In genomic region chr5:141870226-141870625, GRCh38 we compare ENCODE assay signal across 20 cellular contexts. TPM values are rescaled to one million over a fixed set of nuclear protein-coding genes. Genes with fewer than 3 reads are reported as not detected.
A peak's percentile ranks its signal among the peaks of the same experiment; 100 is the strongest.
DNase-seq lines count a peak whose midpoint lies in the region; ATAC-seq and TF ChIP-seq lines count a peak whose summit lies in the region.
"Had no signal": no experiment of that assay in that cellular context is flagged by ENCODE, and none has a peak within 500 bp of the region (broad histone marks: within the 10 kb centered on the region; RNA-seq: fewer than 3 reads in every experiment).

No MANE protein-coding gene starts in this region.

- TF ChIP-seq EP300 in sigmoid colon (IDR thresholded peaks at IDR 0.05), result no peak

- H3K36me3 ChIP-seq in mammary epithelial cell (ENCODE audit: insufficient read depth, low read length) (peaks cover 3% of the 10 kb centered on the region), iPS-15b (ENCODE audit: control insufficient read depth, insufficient read depth, low read length) (peaks cover 38% of the 10 kb centered on the region), sigmoid colon (no peaks in the 10 kb centered on the region)
- H3K36me3 ChIP-seq: cardiac muscle cell had no signal

- in situ Hi-C loops in mammary epithelial cell (cut with MboI; ENCODE audit: low sequenced_read_pairs in 2 of 2), result no loop called here

- H3K27ac ChIP-seq in mammary epithelial cell (ENCODE audit: insufficient read depth, low read depth, low read length), result peak overlapping the region; percentile 40
- peak overlapping the region in 3 of 4 donors; percentile 12 to 31 (median 14) for H3K27ac ChIP-seq in sigmoid colon
- H3K27ac ChIP-seq: cardiac muscle cell, HL-60, KMS-11, psoas muscle had no signal

- ATAC-seq in GM18519 (IDR thresholded peaks at IDR 0.05; ENCODE audit: low FRiP score, unreplicated experiment), result no peak
- ATAC-seq: psoas muscle had no signal

- H3K27me3 Mint-ChIP-seq in activated CD4-positive, alpha-beta T cell treated with anti-CD3 and anti-CD28 coated beads, Interleukin-2, amount 10 ng/mL, durations not matched to agents 7 days and 5 days, result peaks cover 44% of the 10 kb centered on the region

- peaks cover 54% of the 10 kb centered on the region for H3K4me1 ChIP-seq in mammary epithelial cell (ENCODE audit: insufficient read depth, low read length)
- peaks cover 20% of the 10 kb centered on the region for H3K4me1 ChIP-seq in iPS-15b (ENCODE audit: control insufficient read depth, insufficient read depth, low read length)
- peaks cover 0 to 3% (median 0%) of the 10 kb centered on the region in 4 donors for H3K4me1 ChIP-seq in sigmoid colon
- H3K4me1 ChIP-seq: psoas muscle had no signal

- H3K27me3 ChIP-seq in mammary epithelial cell (ENCODE audit: insufficient read depth, low read length), result no peaks in the 10 kb centered on the region
- peaks cover 3% of the 10 kb centered on the region for H3K27me3 ChIP-seq in iPS-15b (ENCODE audit: control insufficient read depth, insufficient read depth, low read length)
- H3K27me3 ChIP-seq in sigmoid colon, result peaks cover 3 to 43% (median 15%) of the 10 kb centered on the region in 3 donors

- peaks cover 65% of the 10 kb centered on the region for H3K79me2 ChIP-seq in mammary epithelial cell (ENCODE audit: insufficient read depth, low read length)

- H3K9me3 ChIP-seq in mammary epithelial cell (replicated peaks; ENCODE audit: insufficient read depth, low read length), result no peaks in the 10 kb centered on the region
- H3K9me3 ChIP-seq in iPS-15b (ENCODE audit: control insufficient read depth, insufficient read depth, low read length), result no peaks in the 10 kb centered on the region
- H3K9me3 ChIP-seq in sigmoid colon, result no peaks in the 10 kb centered on the region
- H3K9me3 ChIP-seq: psoas muscle had no signal

- TF ChIP-seq POLR2A in sigmoid colon (IDR thresholded peaks at IDR 0.05), result no peak

- H3K4me2 ChIP-seq in mammary epithelial cell (ENCODE audit: insufficient read depth, low read depth, low read length), result no peak overlapping the region
- H3K4me2 ChIP-seq: KMS-11 had no signal

- H3K4me3 Mint-ChIP-seq in activated CD4-positive, alpha-beta T cell treated with anti-CD3 and anti-CD28 coated beads, Interleukin-2, amount 10 ng/mL, durations not matched to agents 7 days and 5 days, result no peak overlapping the region
- H3K4me3 Mint-ChIP-seq: activated naive CD8-positive, alpha-beta T cell had no signal

- no peaks in the 10 kb centered on the region for H4K20me1 ChIP-seq in mammary epithelial cell (ENCODE audit: insufficient read depth, low read length)

- TF ChIP-seq CTCF in mammary epithelial cell (conservative IDR thresholded peaks at IDR 0.05 in 1 of 2, IDR thresholded peaks at IDR 0.05 in 1 of 2; ENCODE audit: extremely low read depth in 1 of 2, insufficient read depth in 1 of 2, low read depth in 1 of 2, low read length in 2 of 2), result no peak
- TF ChIP-seq CTCF in sigmoid colon (IDR thresholded peaks at IDR 0.05), result no peak

- H3K27ac Mint-ChIP-seq in activated CD4-positive, alpha-beta T cell treated with anti-CD3 and anti-CD28 coated beads, Interleukin-2, amount 10 ng/mL, durations not matched to agents 7 days and 5 days, result no peak overlapping the region
- H3K27ac Mint-ChIP-seq: activated naive CD8-positive, alpha-beta T cell had no signal

- H3K9me3 Mint-ChIP-seq in activated CD4-positive, alpha-beta T cell treated with anti-CD3 and anti-CD28 coated beads, Interleukin-2, amount 10 ng/mL, durations not matched to agents 7 days and 5 days, result no peaks in the 10 kb centered on the region

- POLR2A ChIA-PET in activated CD4-positive, alpha-beta T cell treated with anti-CD3 and anti-CD28 coated beads, Interleukin-2, amount 10 ng/mL, durations not matched to agents 7 days and 5 days (lab: Charles Lee), result no interaction called here

- H3K4me1 Mint-ChIP-seq in activated CD4-positive, alpha-beta T cell treated with anti-CD3 and anti-CD28 coated beads, Interleukin-2, amount 10 ng/mL, durations not matched to agents 7 days and 5 days, result no peaks in the 10 kb centered on the region

- dilution Hi-C loops in mammary epithelial cell (cut with HindIII; ENCODE audit: low sequenced_read_pairs), result no loop called here

- intact Hi-C loops in mammary epithelial cell (cut with micrococcal nuclease) (no loop called here), sigmoid colon (cut with DNase I) (no loop called here)

- 86% methylated on average over 5 of the region's 5 CpGs for WGBS in mammary epithelial cell (ENCODE audit: low coverage, missing lambda C conversion rate)
- 37 to 67% methylated on average over 5 of the region's 5 CpGs for WGBS in sigmoid colon, 2 donors

- no peaks in the 10 kb centered on the region for H3K36me3 Mint-ChIP-seq in activated CD4-positive, alpha-beta T cell treated with anti-CD3 and anti-CD28 coated beads, Interleukin-2, amount 10 ng/mL, durations not matched to agents 7 days and 5 days (ENCODE audit: low read depth)
- H3K36me3 Mint-ChIP-seq: activated naive CD8-positive, alpha-beta T cell had no signal

- BruUV-seq in mammary epithelial cell (replicated peaks; lab: Mats Ljungman, UMichigan), result no TSS peak

- H2AFZ ChIP-seq in mammary epithelial cell (ENCODE audit: low read depth, low read length), result no peak overlapping the region

- CTCF ChIA-PET in mammary epithelial cell (lab: Charles Lee; ENCODE audit: low non-redundant PET), result no interaction called here
- CTCF ChIA-PET in activated CD4-positive, alpha-beta T cell treated with anti-CD3 and anti-CD28 coated beads, Interleukin-2, amount 10 ng/mL, durations not matched to agents 7 days and 5 days (lab: Charles Lee), result interaction anchor here (0.7 kb wide), 1 partner anchor 47 kb away, joined by 3 read pairs; no protein-coding TSS in a partner anchor

- H3K9ac ChIP-seq in mammary epithelial cell (ENCODE audit: insufficient read depth, low read length) (no peak overlapping the region), iPS-15b (ENCODE audit: low read depth, low read length) (peak overlapping the region; percentile 10)
- H3K9ac ChIP-seq: KMS-11 had no signal

- H3K4me3 ChIP-seq in mammary epithelial cell (replicated peaks in 1 of 3; ENCODE audit: insufficient read depth in 1 of 3, low read depth in 2 of 3, low read length in 3 of 3) (no peak overlapping the region), iPS-15b (ENCODE audit: low read depth, low read length) (no peak overlapping the region), sigmoid colon (no peak overlapping the region)
- H3K4me3 ChIP-seq: cardiac muscle cell, psoas muscle had no signal

- DNase-seq in HPDE6-E6E7 (ENCODE audit: extremely low spot score) (peak; percentile 49), mammary epithelial cell (peak; percentile 81), sigmoid colon (peak; percentile 43), NCI-H69 (lab: John Stamatoyannopoulos, UW) (no peak)
- no peak for DNase-seq in activated CD4-positive, alpha-beta T cell treated with anti-CD3 and anti-CD28 coated beads, Interleukin-2, amount 10 ng/mL, durations not matched to agents 7 days and 5 days
- no peak for DNase-seq in activated CD8-positive, alpha-beta memory T cell treated with anti-CD3 and anti-CD28 coated beads, Interleukin-2, amount 50 U/mL, for 48 hours
- DNase-seq: activated CD4-positive, alpha-beta T cell treated with anti-CD3 and anti-CD28 coated beads for 48 hours; activated T-cell treated with anti-CD3 and anti-CD28 coated beads, Interleukin-2, amount 50 U/mL, for 1 hour; AML-193; glutamatergic neuron; NCI-H2227 treated with DMSO at 0.1 percent for 48 hours; NK-92 treated with Interleukin-12 subunit alpha and Interleukin-12 subunit beta, amount 100 ng/mL, for 24 hours; psoas muscle; SHP77 treated with DMSO at 0.1 percent for 48 hours had no signal

RNA-seq across cellular contexts. Expression of gene PCDH1, which starts 8.0 kb away (rescaled TPM):
- total RNA-seq in mammary epithelial cell, result 10 to 100 TPM; 41.7 to 41.8 TPM
- 41.7 TPM for polyA plus RNA-seq in mammary epithelial cell
- polyA minus RNA-seq in mammary epithelial cell, result 130 TPM
- 10 to 100 TPM in 3 of 4 donors, 1 to 10 TPM in 1; 8.6 to 19.4 (median 13.4) TPM for total RNA-seq in sigmoid colon
- polyA plus RNA-seq in sigmoid colon, result 10 to 100 TPM in 2 of 3 donors, 1 to 10 TPM in 1; 9.0 to 47.2 (median 11.8) TPM
- not detected for total RNA-seq in activated CD4-positive, alpha-beta T cell treated with anti-CD3 and anti-CD28 coated beads, Interleukin-2, amount 10 ng/mL, durations not matched to agents 7 days and 5 days

RNA-seq across cellular contexts. Expression of gene DELE1, which starts 53.4 kb away (rescaled TPM):
- total RNA-seq in mammary epithelial cell, result 10 to 100 TPM; 39.5 to 51.4 TPM
- polyA plus RNA-seq in mammary epithelial cell, result 39.8 TPM
- 37.7 TPM for polyA minus RNA-seq in mammary epithelial cell
- 10 to 100 TPM; 47.7 to 88.3 (median 69.1) TPM for total RNA-seq in sigmoid colon
- polyA plus RNA-seq in sigmoid colon, result 10 to 100 TPM; 34.2 to 52.6 (median 41.2) TPM
- 10 to 100 TPM; 71.5 to 72.1 TPM for total RNA-seq in activated CD4-positive, alpha-beta T cell treated with anti-CD3 and anti-CD28 coated beads, Interleukin-2, amount 10 ng/mL, durations not matched to agents 7 days and 5 days

Comparison
In these comparisons a context has a peak if more than half of its experiments do, and no peak if none do; other contexts are left out.
1. DNase-seq: peak in HPDE6-E6E7 (single experiment), mammary epithelial cell (single experiment) and sigmoid colon (single experiment); none in activated CD4-positive, alpha-beta T cell treated with anti-CD3 and anti-CD28 coated beads, Interleukin-2, amount 10 ng/mL, durations not matched to agents 7 days and 5 days (single experiment), NCI-H69 (single experiment) and activated CD8-positive, alpha-beta memory T cell treated with anti-CD3 and anti-CD28 coated beads, Interleukin-2, amount 50 U/mL, for 48 hours (single experiment).
2. RNA of gene PCDH1, which starts 8.0 kb away (total RNA-seq): 41.7 to 41.8 TPM in mammary epithelial cell and 8.6 to 19.4 TPM in sigmoid colon; not detected in activated CD4-positive, alpha-beta T cell treated with anti-CD3 and anti-CD28 coated beads, Interleukin-2, amount 10 ng/mL, durations not matched to agents 7 days and 5 days; every median in the first group is over 4 times any median in the second.